Comparison of ENCODE assay signal across 20 cellular contexts in genomic region chrX:139206914-139207313, GRCh38.
DNase-seq lines count a peak whose midpoint lies in the region; FAIRE-seq and TF ChIP-seq lines count a peak whose summit lies in the region.
"Had no signal": no experiment of that assay in that cellular context is flagged by ENCODE, and none has a peak within 500 bp of the region (broad histone marks: within the 10 kb centered on the region; RNA-seq: fewer than 3 reads in every experiment).

No MANE protein-coding gene starts in this region.

- H3K4ac ChIP-seq in H1 (replicated peaks; ENCODE audit: insufficient read length, low read depth, low read length), result no peak overlapping the region

- no peak for DNase-seq in H1 (ENCODE audit: low read depth in 1 of 2, low spot score in 2 of 2)
- no peak for DNase-seq in stimulated activated CD4-positive, alpha-beta T cell treated with anti-CD3 and anti-CD28 coated beads, Interleukin-4, amount 100 ng/mL, for 24 hours
- DNase-seq in GF-D8 (lab: John Stamatoyannopoulos, UW), result no peak
- DNase-seq in activated gamma-delta T cell treated with Interleukin-2 at 50 U/mL for 16 hours, result no peak
- DNase-seq: 8988T; AML-193; Caco-2; Calu3; CD4-positive, alpha-beta T cell; CD8-positive, alpha-beta T cell; DMS79 treated with DMSO at 0.1 percent for 48 hours had no signal

- 0 out of 2 replicates have a peak overlapping the region, but pooled peaks have one; percentile 53 for H2AK5ac ChIP-seq in H1 (ENCODE audit: low read depth, low read length)

- H3K36me3 ChIP-seq in HEK293 (ENCODE audit: control insufficient read depth in 2 of 2, insufficient read depth in 1 of 2, low read length in 2 of 2) (no peaks in the 10 kb centered on the region), H1 (ENCODE audit: control insufficient read depth in 2 of 4, insufficient read depth in 4 of 4, low read length in 3 of 4) (no peaks in the 10 kb centered on the region)
- H3K36me3 ChIP-seq: BLaER1 treated with 17β-estradiol and CSF1 and Interleukin-3, amounts not matched to agents 10 nM and 100 nM had no signal

- H3K23me2 ChIP-seq in H1 (ENCODE audit: low read depth, low read length), result peaks cover 6% of the 10 kb centered on the region; the same call in 1 of the 2 replicates

- no peak overlapping the region for H2BK5ac ChIP-seq in H1 (ENCODE audit: low read depth, low read length)

- H3K79me2 ChIP-seq in H1 (ENCODE audit: control insufficient read depth in 1 of 2, insufficient read depth in 2 of 2, low read length in 2 of 2), result no peaks in the 10 kb centered on the region

- H3K14ac ChIP-seq in H1 (ENCODE audit: insufficient read length), result no peak overlapping the region

- H2BK15ac ChIP-seq in H1 (ENCODE audit: low read length), result no peak overlapping the region

- H4K8ac ChIP-seq in H1 (ENCODE audit: extremely low read depth, insufficient read depth, low read length), result no peak overlapping the region

- POLR2A ChIA-PET in HEK293 (lab: Yijun Ruan, JAX), result no interaction called here
- POLR2A ChIA-PET in H1 (lab: Charles Lee; ENCODE audit: partially characterized antibody), result no interaction called here

- 62% methylated on average over 3 of the region's 3 CpGs; no CpG with 5 or more reads in 1 of the 2 experiments for WGBS in H1 (ENCODE audit: extremely low coverage in 1 of 2, insufficient coverage in 1 of 2, insufficient read length in 1 of 2, insufficient replicate concordance in 2 of 2, low coverage in 1 of 2, low lambda C conversion rate in 2 of 2, missing lambda C conversion rate in 1 of 2), 2 experiments

- no peak overlapping the region for H3K9ac ChIP-seq in H1 (replicated peaks in 1 of 4; ENCODE audit: extremely low read depth in 1 of 4, low read depth in 3 of 4, low read length in 3 of 4)
- H3K9ac ChIP-seq: BLaER1 treated with 17β-estradiol and CSF1 and Interleukin-3, amounts not matched to agents 10 nM and 100 nM had no signal

- H3K27ac ChIP-seq in HEK293 (ENCODE audit: extremely low read depth, low read depth, low read length), result no peak overlapping the region
- no peak overlapping the region for H3K27ac ChIP-seq in H1 (ENCODE audit: low read depth, low read length)
- H3K27ac ChIP-seq: BLaER1 treated with 17β-estradiol and CSF1 and Interleukin-3, amounts not matched to agents 10 nM and 100 nM; C4-2B had no signal

- TF ChIP-seq EP300 in H1 (IDR thresholded peaks at IDR 0.05; ENCODE audit: borderline replicate concordance in 1 of 2, low read depth in 2 of 2, low read length in 2 of 2), result no peak

- no peak overlapping the region for H4K91ac ChIP-seq in H1 (replicated peaks; ENCODE audit: insufficient read length, low read length)

- no peaks in the 10 kb centered on the region for H4K20me1 ChIP-seq in H1 (replicated peaks in 1 of 2; ENCODE audit: control insufficient read depth in 1 of 2, insufficient read depth in 2 of 2, low read length in 2 of 2)

- H3K56ac ChIP-seq in H1 (replicated peaks; ENCODE audit: insufficient read length, low read depth, low read length), result no peak overlapping the region

- H4K5ac ChIP-seq in H1 (ENCODE audit: insufficient read length, low read depth, low read length), result no peak overlapping the region

- H3K18ac ChIP-seq in H1 (ENCODE audit: extremely low read depth, low read length), result no peak overlapping the region

- no peak overlapping the region for H2BK12ac ChIP-seq in H1 (ENCODE audit: low read depth, low read length)

- TF ChIP-seq POLR2A in H1 (IDR thresholded peaks at IDR 0.05; ENCODE audit: control extremely low read depth in 1 of 2, low read depth in 2 of 2, low read length in 2 of 2), result no peak

- H3K79me1 ChIP-seq in H1 (ENCODE audit: low read depth, low read length), result no peaks in the 10 kb centered on the region

- H2BK20ac ChIP-seq in H1 (ENCODE audit: low read length), result no peak overlapping the region

- H3K23ac ChIP-seq in H1 (ENCODE audit: insufficient read length), result no peak overlapping the region

- no peak overlapping the region for H2BK120ac ChIP-seq in H1 (replicated peaks; ENCODE audit: low read depth, low read length)

- H3K4me1 ChIP-seq in HEK293 (ENCODE audit: control insufficient read depth, insufficient read depth, low read length) (peaks cover 6% of the 10 kb centered on the region), H1 (replicated peaks in 1 of 4; ENCODE audit: control insufficient read depth in 3 of 4, insufficient read depth in 4 of 4, low read length in 3 of 4) (peaks cover 2 to 3% (median 2%) of the 10 kb centered on the region in 4 experiments; a peak in 4 of 7 replicates)
- H3K4me1 ChIP-seq: BLaER1 treated with 17β-estradiol and CSF1 and Interleukin-3, amounts not matched to agents 10 nM and 100 nM; Caco-2 had no signal

- H3K4me3 ChIP-seq in HEK293 (ENCODE audit: low read depth, low read length) (no peak overlapping the region), H1 (ENCODE audit: extremely low read depth in 1 of 4, insufficient read depth in 2 of 4, low read depth in 3 of 4, low read length in 4 of 4) (no peak overlapping the region)
- H3K4me3 ChIP-seq: BLaER1 treated with 17β-estradiol and CSF1 and Interleukin-3, amounts not matched to agents 10 nM and 100 nM; GM12878 had no signal

- H3K9me3 ChIP-seq in HEK293 (ENCODE audit: control insufficient read depth, insufficient read depth, low read depth, low read length) (no peaks in the 10 kb centered on the region), H1 (ENCODE audit: insufficient read depth in 2 of 2, low read depth in 1 of 2, low read length in 1 of 2) (no peaks in the 10 kb centered on the region)
- H3K9me3 ChIP-seq: Caco-2 had no signal

- CTCF ChIA-PET in HEK293 (lab: Yijun Ruan, JAX), result no interaction called here
- CTCF ChIA-PET in H1 (lab: Charles Lee; ENCODE audit: partially characterized antibody), result interaction anchor here (1.3 kb wide), 1 partner anchor 18 kb away, joined by 3 read pairs; no protein-coding TSS in a partner anchor

- FAIRE-seq in H1 (lab: Jason Lieb, UNC), result no peak
- FAIRE-seq: A204.1, D721Med, G401.6, GM12878, GM12892, GM18507 had no signal

- TF ChIP-seq RAD21 in H1 (IDR thresholded peaks at IDR 0.05 in 1 of 2, conservative IDR thresholded peaks at IDR 0.05 in 1 of 2; ENCODE audit: low read depth in 2 of 2, low read length in 2 of 2), result no peak

- no peak for TF ChIP-seq CTCF in HEK293 (tag by site-specific recombination; IDR thresholded peaks at IDR 0.05)
- no peak for TF ChIP-seq CTCF in H1 (IDR thresholded peaks at IDR 0.05; ENCODE audit: control extremely low read depth in 1 of 3, insufficient read depth in 1 of 3, low read depth in 1 of 3, low read length in 3 of 3)

- H3K27me3 ChIP-seq in H1 (replicated peaks in 1 of 4; ENCODE audit: control insufficient read depth in 3 of 4, extremely low read depth in 1 of 4, insufficient read depth in 3 of 4, low read length in 3 of 4), result peaks cover 18 to 56% (median 40%) of the 10 kb centered on the region in 4 experiments

- H3K4me2 ChIP-seq in H1 (ENCODE audit: insufficient read depth in 1 of 2, low read depth in 2 of 2, low read length in 2 of 2), result no peak overlapping the region; a peak in 1 of 4 replicates
- H3K4me2 ChIP-seq: BLaER1 treated with 17β-estradiol and CSF1 and Interleukin-3, amounts not matched to agents 10 nM and 100 nM had no signal

- H2AFZ ChIP-seq in H1 (ENCODE audit: low read length), result no peak overlapping the region

TF ChIP-seq in HEK293, 187 proteins besides CTCF, POLR2A, EP300 and RAD21:
- TF ChIP-seq ZNF768 (tag by site-specific recombination; IDR thresholded peaks at IDR 0.05) (0 out of 2 replicates have a peak, but pooled peaks have one; percentile 28), ZNF76 (tag by site-specific recombination; IDR thresholded peaks at IDR 0.05; ENCODE audit: borderline replicate concordance, low read depth) (no peak)

TF ChIP-seq in H1, 55 proteins besides CTCF, POLR2A, EP300 and RAD21:
- TF ChIP-seq CHD2 (IDR thresholded peaks at IDR 0.05; ENCODE audit: low read length) (no peak), PHF8 (conservative IDR thresholded peaks at IDR 0.05; ENCODE audit: low read depth, low read length) (no peak), MAFK (IDR thresholded peaks at IDR 0.05; ENCODE audit: low read depth, low read length) (no peak), JUN (IDR thresholded peaks at IDR 0.05; ENCODE audit: low read depth, low read length) (no peak), HDAC6 (IDR thresholded peaks at IDR 0.05; ENCODE audit: low read depth, low read length) (no peak), RBBP5 (IDR thresholded peaks at IDR 0.05; ENCODE audit: borderline replicate concordance, low read depth, low read length) (no peak), E2F6 (IDR thresholded peaks at IDR 0.05) (no peak)
